ENCODE assay signal across 20 cellular contexts in genomic region chrX:5998901-5999300, GRCh38.
"Had no signal": no experiment of that assay in that cellular context is flagged by ENCODE, and none has a peak within 500 bp of the region (broad histone marks: within the 10 kb centered on the region; RNA-seq: fewer than 3 reads in every experiment).

No MANE protein-coding gene starts in this region.

- FAIRE-seq: HepG2, RCC 7860 had no signal

- DNase-seq: IMR-90, KG1, NCI-H1092, NCI-H1105 treated with DMSO at 0.1 percent for 48 hours, NCI-H1417 treated with DMSO at 0.1 percent for 48 hours, NCI-H146, NCI-H1694 treated with DMSO at 0.1 percent for 48 hours, NCI-H1930, NCI-H2081, NCI-H2107, NCI-H2227 treated with DMSO at 0.1 percent for 48 hours, NCI-H524, NCI-H526 treated with DMSO at 0.1 percent for 48 hours, NCI-H748 treated with DMSO at 0.1 percent for 48 hours, Right ventricle myocardium superior, RPMI8226, SIG-M5, T-helper 1 cell had no signal
